ENCODE assay signal across 10 cellular contexts in the genomic region with DNA sequence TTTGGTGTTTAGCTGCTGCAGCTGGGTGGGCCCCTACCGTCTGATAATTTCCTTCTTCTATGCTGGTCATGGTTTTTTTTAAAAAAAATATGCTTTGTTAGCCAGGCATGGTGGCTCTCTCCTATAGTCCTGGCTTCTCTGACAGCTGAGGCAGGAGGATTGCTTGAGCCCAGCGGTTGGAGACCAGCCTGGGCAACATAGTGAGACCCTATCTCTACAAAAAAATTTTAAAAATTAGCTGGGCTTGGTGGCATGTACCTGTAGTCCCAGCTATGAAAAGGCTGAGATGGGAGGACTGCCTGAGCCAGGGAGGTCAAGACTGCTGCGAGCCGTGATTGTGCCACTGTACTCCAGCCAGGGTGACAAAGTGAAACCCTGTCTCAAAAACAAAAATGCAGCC. TPM values are rescaled to one million over a fixed set of nuclear protein-coding genes. Genes with fewer than 3 reads are reported as not detected.
"Had no signal": no experiment of that assay in that cellular context is flagged by ENCODE, and none has a peak within 500 bp of the region (broad histone marks: within the 10 kb centered on the region; RNA-seq: fewer than 3 reads in every experiment).

No MANE protein-coding gene starts in this region.

- H3K4me3 ChIP-seq: GM23248, HAP-1 had no signal

- H3K9ac ChIP-seq: GM23248, KMS-11 had no signal

- ATAC-seq: HCT116 had no signal

- H2AFZ ChIP-seq: GM23248 had no signal

- DNase-seq: GM23248, GOT3, H7, KBM-7 had no signal

- H3K27ac ChIP-seq: GM23248, KMS-11 had no signal

- H3K4me3 Mint-ChIP-seq: IgD-negative memory B cell had no signal

- H3K4me1 ChIP-seq: HAP-1 had no signal

- H3K9me3 Mint-ChIP-seq: IgD-negative memory B cell had no signal

- H3K9me3 ChIP-seq: HAP-1 had no signal

- H3K27ac Mint-ChIP-seq: IgD-negative memory B cell had no signal

- H3K4me2 ChIP-seq: KMS-11 had no signal

- H3K4me1 Mint-ChIP-seq: IgD-negative memory B cell had no signal

- H3K36me3 ChIP-seq: HAP-1 had no signal

RNA-seq across cellular contexts. Expression of gene B4GALNT2, which starts 19.4 kb away (rescaled TPM):
- total RNA-seq: GM23248, H4, HT-29 had no signal
- polyA plus RNA-seq: GM23248, IgD-negative memory B cell had no signal

RNA-seq across cellular contexts. Expression of gene GNGT2, which starts 58.4 kb away (rescaled TPM):
- total RNA-seq: GM23248, H7, HT-29 had no signal
- polyA plus RNA-seq: GM23248 had no signal

RNA-seq across cellular contexts. Expression of gene ABI3, which starts 58.5 kb away (rescaled TPM):
- total RNA-seq: GM23248, H4, HT-29 had no signal
- polyA plus RNA-seq: GM23248 had no signal
